ENCODE assay signal across 12 cellular contexts in genomic region chr17:57486978-57487377, GRCh38.
DNase-seq lines count a peak whose midpoint lies in the region; ATAC-seq and TF ChIP-seq lines count a peak whose summit lies in the region.
"Had no signal": no experiment of that assay in that cellular context is flagged by ENCODE, and none has a peak within 500 bp of the region (broad histone marks: within the 10 kb centered on the region; RNA-seq: fewer than 3 reads in every experiment).

No MANE protein-coding gene starts in this region.

- H2BK120ac ChIP-seq in neuronal stem cell (ENCODE audit: low read depth, low read length) = no peak overlapping the region

- no CpG with 5 or more reads among the region's 5 CpGs for WGBS in neuronal stem cell (ENCODE audit: extremely low coverage in 2 of 2, insufficient read length in 2 of 2, insufficient replicate concordance in 1 of 2), 2 donors

- peak; percentile 54 for ATAC-seq in foreskin keratinocyte
- ATAC-seq in HG03457 (IDR thresholded peaks at IDR 0.05; ENCODE audit: unreplicated experiment) = no peak
- no peak for ATAC-seq in natural killer cell treated with Interleukin-12 subunit alpha and Interleukin-12 subunit beta and Interleukin-15 and Interleukin-18, amount 100 ng/mL, for 72 hours
- ATAC-seq in WTC11 = no peak
- no peak for ATAC-seq in GM18867 (IDR thresholded peaks at IDR 0.05; ENCODE audit: unreplicated experiment)
- ATAC-seq: sciatic nerve had no signal

- H3K27ac ChIP-seq in foreskin keratinocyte (no peak overlapping the region), neuronal stem cell (replicated peaks; ENCODE audit: low read length) (peak overlapping the region; percentile 59)
- H3K27ac ChIP-seq: esophagus muscularis mucosa had no signal

- peaks cover 8 to 31% of the 10 kb centered on the region in 2 donors for H3K27me3 Mint-ChIP-seq in natural killer cell treated with Interleukin-12 subunit alpha and Interleukin-12 subunit beta and Interleukin-15 and Interleukin-18, amount 100 ng/mL, for 72 hours
- H3K27me3 Mint-ChIP-seq in WTC11 (ENCODE audit: low read depth) = no peaks in the 10 kb centered on the region; the same call in 1 of the 2 replicates
- H3K27me3 Mint-ChIP-seq: IgD-negative memory B cell had no signal

- H4K91ac ChIP-seq in neuronal stem cell (ENCODE audit: low read depth, low read length, poor library complexity) = no peak overlapping the region

- no peak overlapping the region for H2BK12ac ChIP-seq in neuronal stem cell (ENCODE audit: low read length)

- H3K4me3 Mint-ChIP-seq in natural killer cell treated with Interleukin-12 subunit alpha and Interleukin-12 subunit beta and Interleukin-15 and Interleukin-18, amount 100 ng/mL, for 72 hours = no peak overlapping the region
- H3K4me3 Mint-ChIP-seq in WTC11 = no peak overlapping the region

- H3K4ac ChIP-seq in neuronal stem cell (ENCODE audit: low read length) = no peak overlapping the region

- H2AK5ac ChIP-seq in neuronal stem cell (ENCODE audit: low read depth, low read length) = no peak overlapping the region

- no peak overlapping the region for H2BK5ac ChIP-seq in neuronal stem cell (ENCODE audit: low read length)

- H3K4me2 ChIP-seq in neuronal stem cell (ENCODE audit: insufficient read depth, low read length, poor library complexity, severe bottlenecking) = no peak overlapping the region

- no peak for TF ChIP-seq CTCF in foreskin keratinocyte (conservative IDR thresholded peaks at IDR 0.05)
- TF ChIP-seq CTCF in WTC11 (IDR thresholded peaks at IDR 0.05) = no peak

- peaks cover 0 to 2% of the 10 kb centered on the region in 2 donors for H3K9me3 ChIP-seq in neuronal stem cell (replicated peaks in 1 of 2; ENCODE audit: control insufficient read depth in 2 of 2, insufficient read depth in 1 of 2, low read depth in 1 of 2, low read length in 2 of 2)
- H3K9me3 ChIP-seq: Caco-2, esophagus muscularis mucosa had no signal

- peaks cover 10% of the 10 kb centered on the region for H3K79me1 ChIP-seq in neuronal stem cell (ENCODE audit: low read depth, low read length)

- POLR2A ChIA-PET in WTC11 (lab: Charles Lee) = interaction anchor here (1.3 kb wide), 1 partner anchor 14 kb away, joined by 4 read pairs; no protein-coding TSS in a partner anchor

- peak; percentile 94 for DNase-seq in G401 (ENCODE audit: low spot score)
- peak; percentile 49 for DNase-seq in NOMO-1 treated with dmso at 0.1 percent for 144 hours (lab: John Stamatoyannopoulos, UW; ENCODE audit: unreplicated experiment)
- DNase-seq in foreskin keratinocyte = no peak
- DNase-seq in neuronal stem cell (ENCODE audit: low spot score) = no peak
- no peak for DNase-seq in natural killer cell treated with Interleukin-12 subunit alpha and Interleukin-12 subunit beta and Interleukin-15 and Interleukin-18, amount 100 ng/mL, for 72 hours (ENCODE audit: low spot score)
- DNase-seq in WTC11 (ENCODE audit: low spot score) = no peak
- DNase-seq: Caco-2 had no signal

- no peaks in the 10 kb centered on the region for H3K27me3 ChIP-seq in foreskin keratinocyte
- H3K27me3 ChIP-seq in neuronal stem cell (ENCODE audit: control insufficient read depth in 3 of 3, insufficient read depth in 3 of 3, low read depth in 1 of 3, low read length in 3 of 3) = no peaks in the 10 kb centered on the region
- H3K27me3 ChIP-seq: esophagus muscularis mucosa had no signal

- CTCF ChIA-PET in WTC11 (lab: Charles Lee) = interaction anchor here (1.2 to 1.9 kb wide), 3 partner anchors 13 to 244 kb away, joined by 4 to 7 read pairs (median 5); no protein-coding TSS in a partner anchor

- H3K18ac ChIP-seq in neuronal stem cell (ENCODE audit: low read length) = peak overlapping the region; percentile 2

- H3K14ac ChIP-seq in neuronal stem cell (ENCODE audit: low read length) = no peak overlapping the region

- H3K9ac ChIP-seq in neuronal stem cell (ENCODE audit: low read depth, low read length, poor library complexity) = no peak overlapping the region

- no peak overlapping the region for H3K23ac ChIP-seq in neuronal stem cell (ENCODE audit: low read depth, low read length, poor library complexity)

- peaks cover 4% of the 10 kb centered on the region for H3K36me3 Mint-ChIP-seq in natural killer cell treated with Interleukin-12 subunit alpha and Interleukin-12 subunit beta and Interleukin-15 and Interleukin-18, amount 100 ng/mL, for 72 hours
- no peaks in the 10 kb centered on the region for H3K36me3 Mint-ChIP-seq in WTC11

- no peak overlapping the region for H4K8ac ChIP-seq in neuronal stem cell (ENCODE audit: low read depth, low read length)

- H2AFZ ChIP-seq in neuronal stem cell (ENCODE audit: low read length) = no peak overlapping the region

- H3K36me3 ChIP-seq in neuronal stem cell (replicated peaks in 1 of 2; ENCODE audit: control insufficient read depth in 2 of 2, insufficient read depth in 2 of 2, low read length in 2 of 2) = peaks cover 0 to 13% of the 10 kb centered on the region in 2 donors
- H3K36me3 ChIP-seq: esophagus muscularis mucosa had no signal

- peak overlapping the region in 1 of 2 donors; percentile 60 for H3K27ac Mint-ChIP-seq in natural killer cell treated with Interleukin-12 subunit alpha and Interleukin-12 subunit beta and Interleukin-15 and Interleukin-18, amount 100 ng/mL, for 72 hours
- H3K27ac Mint-ChIP-seq in WTC11 = no peak overlapping the region

- peaks cover 31% of the 10 kb centered on the region in 2 donors for H3K4me1 Mint-ChIP-seq in natural killer cell treated with Interleukin-12 subunit alpha and Interleukin-12 subunit beta and Interleukin-15 and Interleukin-18, amount 100 ng/mL, for 72 hours (ENCODE audit: low read depth in 2 of 2)
- peaks cover 43% of the 10 kb centered on the region for H3K4me1 Mint-ChIP-seq in WTC11

- no peaks in the 10 kb centered on the region for H3K9me3 Mint-ChIP-seq in natural killer cell treated with Interleukin-12 subunit alpha and Interleukin-12 subunit beta and Interleukin-15 and Interleukin-18, amount 100 ng/mL, for 72 hours
- H3K9me3 Mint-ChIP-seq in WTC11 = no peaks in the 10 kb centered on the region
- H3K9me3 Mint-ChIP-seq: IgD-negative memory B cell had no signal

- H3K4me3 ChIP-seq in neuronal stem cell (ENCODE audit: low read length in 2 of 2) = no peak overlapping the region
- H3K4me3 ChIP-seq: esophagus muscularis mucosa had no signal

- no peak overlapping the region for H2BK15ac ChIP-seq in neuronal stem cell (ENCODE audit: low read length)

- in situ Hi-C loops in G401 (cut with HindIII; ENCODE audit: low sequenced_read_pairs) = loop anchor here (5.0 kb wide), 1 partner anchor 80 kb away; no protein-coding TSS in a partner anchor

- H3K4me1 ChIP-seq in foreskin keratinocyte (no peaks in the 10 kb centered on the region), neuronal stem cell (ENCODE audit: control insufficient read depth in 2 of 2, insufficient read depth in 1 of 2, low read depth in 1 of 2, low read length in 2 of 2) (peaks cover 15 to 29% of the 10 kb centered on the region in 2 donors)

TF ChIP-seq in WTC11, 78 proteins besides CTCF, POLR2A, EP300 and RAD21:
- TF ChIP-seq KAT7 (CRISPR knock-in tag; IDR thresholded peaks at IDR 0.05; ENCODE audit: borderline replicate concordance) (no peak), E2F4 (CRISPR knock-in tag; IDR thresholded peaks at IDR 0.05; ENCODE audit: borderline replicate concordance, low read depth) (no peak), ZNF671 (CRISPR knock-in tag; IDR thresholded peaks at IDR 0.05) (no peak), SP1 (CRISPR knock-in tag; conservative IDR thresholded peaks at IDR 0.05) (no peak), TCF7 (CRISPR knock-in tag; IDR thresholded peaks at IDR 0.05; ENCODE audit: low read depth) (no peak), RORB (CRISPR knock-in tag; IDR thresholded peaks at IDR 0.05) (no peak), SMAD4 (CRISPR knock-in tag; IDR thresholded peaks at IDR 0.05) (no peak), NFATC4 (CRISPR knock-in tag; IDR thresholded peaks at IDR 0.05) (no peak), ZNF121 (CRISPR knock-in tag; IDR thresholded peaks at IDR 0.05) (no peak), OVOL2 (CRISPR knock-in tag; IDR thresholded peaks at IDR 0.05; ENCODE audit: borderline replicate concordance) (no peak), GRHL2 (CRISPR knock-in tag; IDR thresholded peaks at IDR 0.05; ENCODE audit: insufficient replicate concordance, severe bottlenecking) (no peak), IRF1 (CRISPR knock-in tag; IDR thresholded peaks at IDR 0.05) (no peak), NFE2L1 (CRISPR knock-in tag; IDR thresholded peaks at IDR 0.05) (no peak), ZNF232 (CRISPR knock-in tag; IDR thresholded peaks at IDR 0.05) (no peak)

Comparison
In these comparisons a context has a peak if more than half of its experiments do, and no peak if none do; other contexts are left out.
1. DNase-seq: peak in G401 (single experiment) and NOMO-1 treated with dmso at 0.1 percent for 144 hours (single experiment); none in foreskin keratinocyte (0 of 2), neuronal stem cell (single experiment), natural killer cell treated with Interleukin-12 subunit alpha and Interleukin-12 subunit beta and Interleukin-15 and Interleukin-18, amount 100 ng/mL, for 72 hours (single experiment) and WTC11 (single experiment).